In the genomic region with DNA sequence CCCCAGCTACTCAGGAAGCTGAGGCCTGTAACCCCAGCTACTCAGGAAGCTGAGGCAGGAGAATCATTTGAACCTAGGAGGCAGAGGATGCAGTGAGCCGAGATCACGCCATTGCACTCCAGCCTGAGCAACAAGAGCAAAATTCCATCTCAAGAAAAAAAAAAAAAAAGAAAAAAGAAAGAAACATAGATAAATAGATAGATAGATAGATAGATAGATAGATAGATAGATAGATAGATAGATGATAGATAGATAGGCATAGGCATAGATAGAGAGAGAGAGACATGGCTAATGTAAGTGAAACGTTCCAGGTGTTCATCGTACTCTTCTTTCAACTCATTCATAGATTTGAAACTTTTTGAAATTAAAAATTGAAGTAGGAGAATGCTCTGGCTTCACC, we compare ENCODE assay signal across 6 cellular contexts. TPM values are rescaled to one million over a fixed set of nuclear protein-coding genes. Genes with fewer than 3 reads are reported as not detected.
"Had no signal": no experiment of that assay in that cellular context is flagged by ENCODE, and none has a peak within 500 bp of the region (broad histone marks: within the 10 kb centered on the region; RNA-seq: fewer than 3 reads in every experiment).

No MANE protein-coding gene starts in this region.

RNA-seq across cellular contexts. Expression of a gene that starts 32.0 kb away (rescaled TPM):
- total RNA-seq: GM23248, HFFc6 had no signal
- polyA plus RNA-seq: GM23248 had no signal

RNA-seq across cellular contexts. Expression of a gene that starts 35.3 kb away (rescaled TPM):
- total RNA-seq: GM23248, GM23338, H4, H7, H9, HFFc6 had no signal
- polyA plus RNA-seq: GM23248 had no signal

RNA-seq across cellular contexts. Expression of a gene that starts 46.0 kb away (rescaled TPM):
- total RNA-seq: GM23248, GM23338, H4, H9, HFFc6 had no signal
- polyA plus RNA-seq: GM23248 had no signal
